8 cellular contexts compared by ENCODE assay signal in genomic region chr3:192607798-192608197, GRCh38.
"Had no signal": no experiment of that assay in that cellular context is flagged by ENCODE, and none has a peak within 500 bp of the region (broad histone marks: within the 10 kb centered on the region; RNA-seq: fewer than 3 reads in every experiment).

No MANE protein-coding gene starts in this region.

- H3K4me3 ChIP-seq: GM12878 had no signal

- ATAC-seq: GM12878 had no signal

- FAIRE-seq: G401.6, GM12878, GM12891, GM12892, GM18507, GM19239 had no signal

- DNase-seq: GDM1, GF-D8 had no signal
